ENCODE assay signal across 30 cellular contexts in the genomic region with DNA sequence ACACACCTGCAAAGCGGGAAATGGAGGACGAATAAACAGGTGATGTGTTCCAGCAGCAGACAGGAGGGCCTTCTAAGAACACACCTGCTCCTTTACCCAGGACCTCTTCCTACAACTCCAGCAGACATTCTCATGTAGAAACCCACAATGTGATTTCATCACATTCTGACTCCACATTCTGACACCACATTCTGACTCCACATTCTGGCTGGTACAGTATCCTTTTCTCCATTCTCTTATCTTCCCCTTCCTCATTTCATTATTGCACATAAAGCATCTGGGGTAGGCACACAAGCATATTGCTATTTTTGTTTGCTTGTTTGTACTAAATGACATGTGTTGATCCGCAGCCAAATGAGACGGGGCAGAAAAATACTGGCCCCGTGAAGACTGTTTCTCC.
"Had no signal": no experiment of that assay in that cellular context is flagged by ENCODE, and none has a peak within 500 bp of the region (broad histone marks: within the 10 kb centered on the region; RNA-seq: fewer than 3 reads in every experiment).

No MANE protein-coding gene starts in this region.

- FAIRE-seq: astrocyte, endothelial cell of umbilical vein, kidney, urothelium cell line had no signal

- DNase-seq: activated CD4-positive, alpha-beta T cell treated with anti-CD3 and anti-CD28 coated beads for 4 hours; activated CD4-positive, alpha-beta T cell treated with anti-CD3 and anti-CD28 coated beads, Interleukin-2, amount 50 U/mL, for 48 hours; activated CD8-positive, alpha-beta memory T cell treated with anti-CD3 and anti-CD28 coated beads for 24 hours; activated effector memory CD4-positive, alpha-beta T cell treated with anti-CD3 and anti-CD28 coated beads, Interleukin-2, amount 50 U/mL, for 16 hours; activated naive CD4-positive, alpha-beta T cell treated with anti-CD3 and anti-CD28 coated beads for 36 hours; activated naive CD8-positive, alpha-beta T cell treated with anti-CD3 and anti-CD28 coated beads, Interleukin-2, amount 10 ng/mL, durations not matched to agents 7 days and 5 days; amniotic stem cell; brain microvascular endothelial cell; cortex of kidney; effector memory CD8-positive, alpha-beta T cell; hippocampal formation; kidney; left colon; mammary epithelial cell; nephron progenitor cell; ovary; sigmoid colon; small intestine; stimulated activated CD4-positive, alpha-beta T cell treated with anti-CD3 and anti-CD28 coated beads, Interleukin-4, amount 100 ng/mL, for 24 hours; trophoblast cell had no signal

- ATAC-seq: effector memory CD8-positive, alpha-beta T cell; gastroesophageal sphincter; left colon; stimulated activated effector memory CD8-positive, alpha-beta T cell treated with anti-CD3 and anti-CD28 coated beads, Interleukin-12 subunit alpha, Interleukin-12 subunit beta, amount 100 ng/mL, for 72 hours had no signal

- H3K36me3 ChIP-seq: brain microvascular endothelial cell, gastroesophageal sphincter, ovary, sigmoid colon, thoracic aorta had no signal

- H3K27ac ChIP-seq: brain microvascular endothelial cell, gastroesophageal sphincter, ovary, sigmoid colon, thoracic aorta, VCaP had no signal

- H3K9me3 ChIP-seq: gastroesophageal sphincter, ovary, sigmoid colon, thoracic aorta had no signal

- H3K36me3 Mint-ChIP-seq: stimulated activated effector memory CD8-positive, alpha-beta T cell treated with anti-CD3 and anti-CD28 coated beads, Interleukin-12 subunit alpha, Interleukin-12 subunit beta, amount 100 ng/mL, for 72 hours had no signal

- H3K4me1 ChIP-seq: sigmoid colon had no signal

- H3K27me3 ChIP-seq: brain microvascular endothelial cell, gastroesophageal sphincter, ovary, sigmoid colon had no signal

- H3K27me3 Mint-ChIP-seq: activated naive CD8-positive, alpha-beta T cell treated with anti-CD3 and anti-CD28 coated beads, Interleukin-2, amount 10 ng/mL, durations not matched to agents 7 days and 5 days; progenitor cell of endocrine pancreas; stimulated activated naive CD8-positive, alpha-beta T cell treated with anti-CD3 and anti-CD28 coated beads, Interleukin-15, Interleukin-2, amounts not matched to agents 100 ng/mL and 50 ng/mL, for 24 hours had no signal

- H3K27ac Mint-ChIP-seq: activated naive CD4-positive, alpha-beta T cell treated with anti-CD3 and anti-CD28 coated beads for 36 hours; activated naive CD8-positive, alpha-beta T cell treated with anti-CD3 and anti-CD28 coated beads, Interleukin-2, amount 10 ng/mL, durations not matched to agents 7 days and 5 days; activated T-helper 1 cell treated with anti-CD3 and anti-CD28 coated beads, Interleukin-12 subunit alpha, Interleukin-12 subunit beta, Interleukin-2, Interleukin-4 antibody, amounts not matched to agents 30 ng/mL and 10 ng/mL and 1 ng/mL, durations not matched to agents 14 hours and 24 hours and 36 hours; effector memory CD8-positive, alpha-beta T cell; nephron progenitor cell; progenitor cell of endocrine pancreas; stimulated activated effector memory CD8-positive, alpha-beta T cell treated with anti-CD3 and anti-CD28 coated beads, Interleukin-12 subunit alpha, Interleukin-12 subunit beta, amount 100 ng/mL, for 72 hours; stimulated activated naive CD8-positive, alpha-beta T cell treated with anti-CD3 and anti-CD28 coated beads, Interleukin-15, Interleukin-2, amounts not matched to agents 100 ng/mL and 50 ng/mL, for 24 hours had no signal

- H3K4me1 Mint-ChIP-seq: nephron progenitor cell had no signal

- H3K4me3 Mint-ChIP-seq: activated naive CD4-positive, alpha-beta T cell treated with anti-CD3 and anti-CD28 coated beads for 36 hours; activated naive CD8-positive, alpha-beta T cell treated with anti-CD3 and anti-CD28 coated beads, Interleukin-2, amount 10 ng/mL, durations not matched to agents 7 days and 5 days; activated T-helper 1 cell treated with anti-CD3 and anti-CD28 coated beads, Interleukin-12 subunit alpha, Interleukin-12 subunit beta, Interleukin-2, Interleukin-4 antibody, amounts not matched to agents 30 ng/mL and 10 ng/mL and 1 ng/mL, durations not matched to agents 14 hours and 24 hours and 36 hours; effector memory CD8-positive, alpha-beta T cell; nephron progenitor cell; stimulated activated effector memory CD8-positive, alpha-beta T cell treated with anti-CD3 and anti-CD28 coated beads, Interleukin-12 subunit alpha, Interleukin-12 subunit beta, amount 100 ng/mL, for 72 hours; stimulated activated naive CD8-positive, alpha-beta T cell treated with anti-CD3 and anti-CD28 coated beads, Interleukin-15, Interleukin-2, amounts not matched to agents 100 ng/mL and 50 ng/mL, for 24 hours had no signal

- H3K4me3 ChIP-seq: gastroesophageal sphincter, ovary, sigmoid colon, thoracic aorta had no signal
